8 cellular contexts compared by ENCODE assay signal in the genomic region with DNA sequence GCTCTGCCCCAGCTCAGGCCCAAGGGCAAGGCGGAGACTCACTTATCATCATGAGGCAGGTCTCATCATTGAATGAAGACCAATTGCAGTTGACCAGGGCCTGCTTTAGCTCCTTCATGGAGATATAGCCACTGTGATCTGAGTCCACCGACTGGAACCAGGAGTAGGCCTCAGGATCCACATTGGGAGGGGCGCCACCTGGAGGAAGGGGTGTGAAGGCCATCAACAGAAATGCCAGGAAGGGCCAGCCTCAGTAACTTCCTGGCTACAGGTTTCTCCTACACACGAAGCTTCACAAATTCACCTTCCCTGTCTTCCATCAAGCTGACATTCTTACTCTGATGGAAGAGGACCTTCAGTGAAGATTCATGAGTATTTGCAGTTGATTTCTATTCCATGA. TPM values are rescaled to one million over a fixed set of nuclear protein-coding genes. Genes with fewer than 3 reads are reported as not detected.
DNase-seq lines count a peak whose midpoint lies in the region; ATAC-seq, FAIRE-seq and TF ChIP-seq lines count a peak whose summit lies in the region.

No MANE protein-coding gene starts in this region.

- H3K27me3 ChIP-seq in right atrium auricular region: no peaks in the 10 kb centered on the region
- H3K27me3 ChIP-seq in foreskin keratinocyte: no peaks in the 10 kb centered on the region

- TF ChIP-seq CTCF in right atrium auricular region (IDR thresholded peaks at IDR 0.05): peak; percentile 32 to 44
- no peak for TF ChIP-seq CTCF in RWPE1 (conservative IDR thresholded peaks at IDR 0.05; ENCODE audit: low read depth)
- peak; percentile 67 for TF ChIP-seq CTCF in foreskin keratinocyte (conservative IDR thresholded peaks at IDR 0.05)

- H3K9me3 ChIP-seq in right atrium auricular region: no peaks in the 10 kb centered on the region

- H3K4me3 ChIP-seq in right atrium auricular region: no peak overlapping the region

- DNase-seq in right atrium auricular region (ENCODE audit: low spot score): no peak
- DNase-seq in Right ventricle myocardium superior: no peak
- DNase-seq in RWPE1 (ENCODE audit: low spot score): no peak
- no peak for DNase-seq in foreskin keratinocyte
- DNase-seq in urothelium cell line (ENCODE audit: low spot score): peak; percentile 40
- DNase-seq in pons (ENCODE audit: low spot score): no peak
- DNase-seq in HCEC 1CT: no peak
- no peak for DNase-seq in NCI-H774 (lab: John Stamatoyannopoulos, UW)

- ATAC-seq in Right ventricle myocardium superior (ENCODE audit: poor library complexity) (no peak), foreskin keratinocyte (no peak)

- CTCF ChIA-PET in RWPE1 (lab: Yijun Ruan, JAX): interaction anchor here (0.6 to 0.7 kb wide), 4 partner anchors 23 to 415 kb away, joined by 3 to 4 read pairs (median 3); no protein-coding TSS in a partner anchor

- H3K4me1 ChIP-seq in right atrium auricular region (peaks cover 0 to 57% of the 10 kb centered on the region in 2 donors), foreskin keratinocyte (peaks cover 5% of the 10 kb centered on the region)

- peaks cover 51% of the 10 kb centered on the region for H3K36me3 ChIP-seq in right atrium auricular region

- peak overlapping the region in 1 of 2 donors; percentile 71 for H3K27ac ChIP-seq in right atrium auricular region
- peak overlapping the region; percentile 46; the same call in 1 of the 2 replicates for H3K27ac ChIP-seq in RWPE1
- H3K27ac ChIP-seq in foreskin keratinocyte: no peak overlapping the region

- FAIRE-seq in urothelium cell line (lab: Jason Lieb, UNC): no peak

- intact Hi-C loops in Right ventricle myocardium superior (cut with DNase I): no loop called here

- POLR2A ChIA-PET in RWPE1 (lab: Yijun Ruan, JAX; ENCODE audit: low non-redundant PET): interaction anchor here (0.5 kb wide), 1 partner anchor 12 kb away, joined by 3 read pairs; the partner anchor contains the start of gene PEF1

RNA-seq across cellular contexts. Expression of gene PEF1, which starts 11.6 kb away (rescaled TPM):
- 10 to 100 TPM; 42.9 to 66.8 TPM for total RNA-seq in right atrium auricular region
- total RNA-seq in Right ventricle myocardium superior: 31.1 TPM
- 94.3 and 95.7 TPM in 2 replicates for total RNA-seq in foreskin keratinocyte
- 105 and 106 TPM in 2 replicates for polyA plus RNA-seq in foreskin keratinocyte

RNA-seq across cellular contexts. Expression of gene HCRTR1, which starts 15.6 kb away (rescaled TPM):
- total RNA-seq in right atrium auricular region: under 1 TPM in 1 of 2 donors, not detected in 1; 0.43 TPM
- 0.46 TPM for total RNA-seq in Right ventricle myocardium superior
- total RNA-seq in foreskin keratinocyte: not detected in 2 replicates
- not detected in 2 replicates for polyA plus RNA-seq in foreskin keratinocyte

RNA-seq across cellular contexts. Expression of gene TINAGL1, which starts 56.8 kb away (rescaled TPM):
- total RNA-seq in right atrium auricular region (100 to 1,000 TPM; 211 to 264 TPM), Right ventricle myocardium superior (268 TPM), foreskin keratinocyte (167 and 194 TPM in 2 replicates)
- polyA plus RNA-seq in foreskin keratinocyte: 153 and 177 TPM in 2 replicates
